ENCODE assay signal across 1 cellular context in genomic region chr10:101293007-101293723, GRCh38.
TF ChIP-seq lines count a peak whose summit lies in the region.

No MANE protein-coding gene starts in this region.

TF ChIP-seq in HEK293, 187 proteins besides CTCF, POLR2A, EP300 and RAD21 (continued from another document):
- TF ChIP-seq ZNF701 (tag by site-specific recombination; IDR thresholded peaks at IDR 0.05) (no peak), HIC1 (tag by site-specific recombination; IDR thresholded peaks at IDR 0.05) (peak; percentile 38; the same call in 1 of the 2 replicates), ZNF114 (tag by site-specific recombination; IDR thresholded peaks at IDR 0.05) (no peak), ZFP41 (tag by site-specific recombination; IDR thresholded peaks at IDR 0.05; ENCODE audit: borderline replicate concordance) (no peak), ZNF112 (tag by site-specific recombination; IDR thresholded peaks at IDR 0.05) (no peak), ZSCAN30 (tag by site-specific recombination; IDR thresholded peaks at IDR 0.05) (no peak), ZNF660 (tag by site-specific recombination; IDR thresholded peaks at IDR 0.05) (no peak), ZNF157 (tag by site-specific recombination; IDR thresholded peaks at IDR 0.05) (no peak), ZNF530 (tag by site-specific recombination; IDR thresholded peaks at IDR 0.05; ENCODE audit: low read depth) (no peak), ZSCAN5A (tag by site-specific recombination; IDR thresholded peaks at IDR 0.05) (0 out of 2 replicates have a peak, but pooled peaks have one; percentile 34), ZNF629 (tag by site-specific recombination; IDR thresholded peaks at IDR 0.05) (peak; percentile 21; the same call in 1 of the 2 replicates), ZNF558 (tag by site-specific recombination; IDR thresholded peaks at IDR 0.05) (no peak), ZNF48 (tag by site-specific recombination; IDR thresholded peaks at IDR 0.05) (no peak), ZBTB11 (tag by site-specific recombination; conservative IDR thresholded peaks at IDR 0.05; ENCODE audit: low read depth) (no peak), ZNF292 (tag by site-specific recombination; IDR thresholded peaks at IDR 0.05; ENCODE audit: borderline replicate concordance, low read depth) (no peak), PRDM2 (tag by site-specific recombination; IDR thresholded peaks at IDR 0.05; ENCODE audit: borderline replicate concordance) (no peak), KLF10 (tag by site-specific recombination; IDR thresholded peaks at IDR 0.05) (no peak)
